Comparison of ENCODE assay signal across 8 cellular contexts in the genomic region with DNA sequence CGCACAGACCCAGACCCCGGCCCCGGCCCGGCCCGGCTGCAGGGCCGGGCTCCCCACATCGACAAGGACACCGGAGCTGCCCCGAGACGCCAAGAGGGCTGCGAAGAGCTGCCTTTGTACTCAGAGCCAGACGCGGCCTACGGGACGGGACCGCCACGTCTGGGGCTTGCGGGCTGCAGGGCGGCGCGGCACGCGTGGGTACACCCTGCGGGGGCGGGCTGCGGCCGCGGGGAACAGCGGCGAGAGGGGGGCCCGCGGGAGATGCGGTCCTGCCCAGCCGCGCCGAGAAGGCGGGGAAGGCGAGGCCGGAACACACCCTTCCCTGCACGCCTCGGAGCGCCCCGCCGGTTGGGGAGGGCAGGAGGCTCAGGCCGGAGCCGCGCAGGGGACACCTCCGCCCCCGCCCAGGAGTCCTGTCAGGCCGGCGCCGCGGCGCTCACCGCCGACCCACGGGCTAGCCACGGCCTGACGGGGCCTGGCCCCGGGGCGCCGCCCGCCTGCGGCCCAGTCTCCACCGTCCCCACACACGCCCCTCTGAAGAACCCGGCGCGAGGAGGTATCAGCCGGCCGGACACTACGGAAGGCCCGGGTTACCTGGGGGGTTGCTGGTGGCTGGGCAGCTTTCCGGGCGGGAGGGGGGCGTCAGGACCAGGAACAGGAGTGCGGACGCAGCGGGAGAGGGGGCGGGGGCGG. TPM values are rescaled to one million over a fixed set of nuclear protein-coding genes. Genes with fewer than 3 reads are reported as not detected.
A peak's percentile ranks its signal among the peaks of the same experiment; 100 is the strongest.
DNase-seq lines count a peak whose midpoint lies in the region; ATAC-seq, FAIRE-seq and TF ChIP-seq lines count a peak whose summit lies in the region.

No MANE protein-coding gene starts in this region.

- BruUV-seq in K562 (replicated peaks; lab: Mats Ljungman, UMichigan) = no TSS peak

- peak; percentile 35 for ATAC-seq in HG03045 (IDR thresholded peaks at IDR 0.05; ENCODE audit: unreplicated experiment)
- ATAC-seq in K562 = peak; percentile 83

- in situ Hi-C loops in K562 (cut with MboI) = no loop called here

- peaks cover 19% of the 10 kb centered on the region for H4K20me1 ChIP-seq in K562 (replicated peaks; ENCODE audit: control insufficient read depth, insufficient read depth, low read length)

- H3K4me1 ChIP-seq in K562 (replicated peaks in 1 of 2; ENCODE audit: control insufficient read depth in 2 of 2, insufficient read depth in 2 of 2, low read length in 2 of 2) = peaks cover 14 to 18% of the 10 kb centered on the region in 2 experiments; a peak in 3 of 5 replicates

- peak overlapping the region; percentile 86 for H3K4me2 ChIP-seq in K562 (ENCODE audit: insufficient read depth, low read length)

- peak; percentile 19 to 48 for DNase-seq in NCI-H2081 (lab: John Stamatoyannopoulos, UW)
- DNase-seq in NCI-H2081 treated with DMSO at 0.1 percent for 48 hours (lab: John Stamatoyannopoulos, UW) = no peak
- peak; percentile 29 to 64 (median 49) for DNase-seq in T-helper 2 cell
- peak; percentile 62 to 79 (median 76) for DNase-seq in K562 (ENCODE audit: extremely low read depth in 1 of 4, low spot score in 3 of 4)
- peak; percentile 16 for DNase-seq in iris pigment epithelial cell (ENCODE audit: low read depth)
- peak; percentile 8 to 9 for DNase-seq in stimulated activated CD4-positive, alpha-beta T cell treated with anti-CD3 and anti-CD28 coated beads, Interleukin-1b, Interleukin-23, amount 100 ng/mL, for 1 hour (ENCODE audit: low read depth in 2 of 2)
- DNase-seq in GM19240 (ENCODE audit: insufficient read length, low spot score) = no peak

- POLR2A ChIA-PET in K562 (lab: Yijun Ruan, JAX) = interaction anchor here (0.5 to 2.2 kb wide), 5 partner anchors 10 to 119 kb away, joined by 3 to 8 read pairs (median 3); no protein-coding TSS in a partner anchor

- TF ChIP-seq RAD21 in K562 (CRISPR knock-in tag; conservative IDR thresholded peaks at IDR 0.05 in 1 of 2, IDR thresholded peaks at IDR 0.05 in 1 of 2) = no peak

- under 1% methylated on average over 36 of the region's 81 CpGs for WGBS in K562 (ENCODE audit: insufficient coverage, low coverage, missing lambda C conversion rate)

- H3K9ac ChIP-seq in K562 (ENCODE audit: insufficient read depth in 1 of 2, low read depth in 2 of 2, low read length in 2 of 2) = peak overlapping the region; percentile 69 to 94

- intact Hi-C loops in K562 (cut with micrococcal nuclease) = loop anchor here (5.0 kb wide), 1 partner anchor 444 kb away; no protein-coding TSS in a partner anchor

- H2AFZ ChIP-seq in K562 (ENCODE audit: low read depth, low read length) = peak overlapping the region; percentile 75

- TF ChIP-seq CTCF in K562 (IDR thresholded peaks at IDR 0.05 in 2 of 3, conservative IDR thresholded peaks at IDR 0.05 in 1 of 3; ENCODE audit: insufficient read depth in 2 of 3, low read depth in 1 of 3, low read length in 3 of 3) = no peak

- FAIRE-seq in K562 (lab: Jason Lieb, UNC) = no peak

- H3K36me3 ChIP-seq in K562 (ENCODE audit: control insufficient read depth, insufficient read depth, low read length) = no peaks in the 10 kb centered on the region

- TF ChIP-seq POLR2A in K562 (conservative IDR thresholded peaks at IDR 0.05) = no peak

- peak overlapping the region; percentile 87 for H3K4me3 ChIP-seq in K562

- H3K27ac ChIP-seq in K562 (ENCODE audit: extremely low read depth, low read depth, low read length) = peak overlapping the region; percentile 87

- no peak for TF ChIP-seq EP300 in K562 (IDR thresholded peaks at IDR 0.05; ENCODE audit: low read length)

- no peaks in the 10 kb centered on the region for H3K9me1 ChIP-seq in K562 (ENCODE audit: control insufficient read depth, insufficient read depth, low read length)

- H3K9me3 ChIP-seq in K562 (replicated peaks; ENCODE audit: control insufficient read depth, insufficient read depth, low read depth, low read length) = no peaks in the 10 kb centered on the region

- no peaks in the 10 kb centered on the region for H3K27me3 ChIP-seq in K562 (ENCODE audit: control insufficient read depth in 2 of 2, insufficient read depth in 2 of 2, low read length in 2 of 2)

- CTCF ChIA-PET in K562 (lab: Yijun Ruan, JAX; ENCODE audit: low intra/inter-chr PET ratio) = interaction anchor here (0.7 kb wide), 3 partner anchors 45 to 199 kb away, joined by 3 to 4 read pairs (median 4); no protein-coding TSS in a partner anchor

- H3K79me2 ChIP-seq in K562 (ENCODE audit: control insufficient read depth, insufficient read depth, low read length) = peaks cover 61% of the 10 kb centered on the region

TF ChIP-seq in K562, 482 proteins besides CTCF, POLR2A, EP300 and RAD21 (continues in another document):
- TF ChIP-seq NFE2 (IDR thresholded peaks at IDR 0.05; ENCODE audit: low read depth) = no peak

RNA-seq across cellular contexts. Expression of a gene that starts 0.5 kb away (rescaled TPM):
- 10.7 and 28.6 TPM in 2 replicates for total RNA-seq in K562 (2011; cell fraction: chromatin; rRNA removed; ENCODE audit: low replicate concordance)
- total RNA-seq in K562 (2011; cell fraction: nucleolus; rRNA removed) = 6.7 and 7.6 TPM in 2 replicates
- 20.8 and 42.9 TPM in 2 replicates for total RNA-seq in K562 (2011; cell fraction: nucleoplasm; rRNA removed)
- 10.3 and 11.8 TPM in 2 replicates for total RNA-seq in K562 (2014; rRNA removed)
- 25.5 and 26.8 TPM in 2 replicates for total RNA-seq in K562 (2014; rRNA removed; fragmentation: Illumina TruSeq; extraction: Trizol)
- 23.6 and 25.4 TPM in 2 replicates for total RNA-seq in K562 (2015; rRNA removed; fragmentation: Illumina TruSeq; extraction: Trizol)
- 41.8 and 48.4 TPM in 2 replicates for total RNA-seq in K562 (2021)
- 17.6 and 19.8 TPM in 2 replicates for polyA plus RNA-seq in K562 (2011; rRNA removed)
- 4.0 and 10.5 TPM in 2 replicates for polyA plus RNA-seq in K562 (2011; cell fraction: cytosol; rRNA removed)
- 11.3 and 16.5 TPM in 2 replicates for polyA plus RNA-seq in K562 (2011; cell fraction: nucleus; rRNA removed)
- 30.3 and 32.9 TPM in 2 replicates for polyA plus RNA-seq in K562 (2012)
- polyA plus RNA-seq in K562 (2014; fragmentation: Illumina TruSeq; extraction: Trizol) = 32.4 and 35.8 TPM in 2 replicates
- polyA plus RNA-seq in K562 (2014; fragmentation: Nextera tagmentation; extraction: Ambion mirVana) = 10 to 100 TPM; 20.2 to 20.9 TPM
- polyA plus RNA-seq in K562 (2014; rRNA removed) = 15.9 and 16.7 TPM in 2 replicates
- 14.8 and 18.2 TPM in 2 replicates for polyA minus RNA-seq in K562 (2011; rRNA and poly(A)+ RNA removed)
- 12.5 and 15.7 TPM in 2 replicates for polyA minus RNA-seq in K562 (2011; cell fraction: cytosol; rRNA and poly(A)+ RNA removed)
- 10.0 and 16.6 TPM in 2 replicates for polyA minus RNA-seq in K562 (2011; cell fraction: nucleus; rRNA and poly(A)+ RNA removed)

Comparison
In these comparisons a context has a peak if more than half of its experiments do, and no peak if none do; other contexts are left out.
1. DNase-seq: peak in NCI-H2081 (2 of 2), T-helper 2 cell (5 of 5), K562 (4 of 4), iris pigment epithelial cell (single experiment) and stimulated activated CD4-positive, alpha-beta T cell treated with anti-CD3 and anti-CD28 coated beads, Interleukin-1b, Interleukin-23, amount 100 ng/mL, for 1 hour (2 of 2); none in NCI-H2081 treated with DMSO at 0.1 percent for 48 hours (single experiment) and GM19240 (single experiment).